22 cellular contexts compared by ENCODE assay signal in genomic region chr6:159306134-159306537, GRCh38.
A peak's percentile ranks its signal among the peaks of the same experiment; 100 is the strongest.
DNase-seq lines count a peak whose midpoint lies in the region; ATAC-seq and TF ChIP-seq lines count a peak whose summit lies in the region.
"Had no signal": no experiment of that assay in that cellular context is flagged by ENCODE, and none has a peak within 500 bp of the region (broad histone marks: within the 10 kb centered on the region; RNA-seq: fewer than 3 reads in every experiment).

No MANE protein-coding gene starts in this region.

- H3K4me1 Mint-ChIP-seq in neural progenitor cell, result peaks cover 6% of the 10 kb centered on the region

- no TSS peak for BruUV-seq in OCI-LY7 (replicated peaks; lab: Mats Ljungman, UMichigan)

- 0 out of 2 replicates have a peak, but pooled peaks have one; percentile 26 for TF ChIP-seq CTCF in OCI-LY7 (conservative IDR thresholded peaks at IDR 0.05; ENCODE audit: low read length)
- TF ChIP-seq CTCF in neural progenitor cell (IDR thresholded peaks at IDR 0.05), result no peak
- TF ChIP-seq CTCF in GM20000 (IDR thresholded peaks at IDR 0.05; ENCODE audit: extremely low read depth, missing control alignments), result no peak
- no peak for TF ChIP-seq CTCF in GM10248 (IDR thresholded peaks at IDR 0.05; ENCODE audit: control extremely low read depth, extremely low read depth, low read depth, missing control alignments)

- intact Hi-C loops in OCI-LY7 (cut with micrococcal nuclease; ENCODE audit: unreplicated experiment), result no loop called here

- POLR2A ChIA-PET in OCI-LY7 (lab: Charles Lee) (no interaction called here), GM10248 (lab: Yijun Ruan, JAX) (no interaction called here)

- H3K27ac Mint-ChIP-seq in neural progenitor cell, result no peak overlapping the region
- H3K27ac Mint-ChIP-seq: CD4-positive, alpha-beta T cell had no signal

- no peaks in the 10 kb centered on the region for H4K20me1 ChIP-seq in OCI-LY7 (ENCODE audit: insufficient read depth, low read length)
- H4K20me1 ChIP-seq in neural progenitor cell (ENCODE audit: low read depth), result no peaks in the 10 kb centered on the region
- H4K20me1 ChIP-seq: BLaER1 had no signal

- no peak overlapping the region for H2AFZ ChIP-seq in OCI-LY7 (ENCODE audit: low read length)
- H2AFZ ChIP-seq in neural progenitor cell (replicated peaks), result peak overlapping the region; percentile 35

- no peak overlapping the region for H3K27ac ChIP-seq in OCI-LY7 (ENCODE audit: low read depth, low read length, poor library complexity, severe bottlenecking)
- H3K27ac ChIP-seq in neural progenitor cell, result no peak overlapping the region
- H3K27ac ChIP-seq: BLaER1, KMS-11 had no signal

- H3K9me2 ChIP-seq in OCI-LY7 (ENCODE audit: insufficient read depth, low read length), result no peaks in the 10 kb centered on the region

- no peak overlapping the region for H3K4me3 ChIP-seq in OCI-LY7 (ENCODE audit: low read depth, low read length, poor library complexity, severe bottlenecking)
- H3K4me3 ChIP-seq in neural progenitor cell, result no peak overlapping the region
- H3K4me3 ChIP-seq: BLaER1 had no signal

- no peak overlapping the region for H3K4me3 Mint-ChIP-seq in neural progenitor cell
- H3K4me3 Mint-ChIP-seq: CD4-positive, alpha-beta T cell had no signal

- no peaks in the 10 kb centered on the region for H3K27me3 Mint-ChIP-seq in neural progenitor cell (ENCODE audit: insufficient read depth, low read depth)

- no peaks in the 10 kb centered on the region for H3K36me3 Mint-ChIP-seq in neural progenitor cell

- no peaks in the 10 kb centered on the region for H3K36me3 ChIP-seq in OCI-LY7 (ENCODE audit: insufficient read depth, low read length)
- H3K36me3 ChIP-seq in neural progenitor cell, result no peaks in the 10 kb centered on the region
- H3K36me3 ChIP-seq: BLaER1 had no signal

- no peak overlapping the region for H3K9ac ChIP-seq in neural progenitor cell
- H3K9ac ChIP-seq: BLaER1, KMS-11 had no signal

- H3K4me2 ChIP-seq in OCI-LY7 (ENCODE audit: low read length) (no peak overlapping the region), neural progenitor cell (no peak overlapping the region)
- H3K4me2 ChIP-seq: BLaER1, KMS-11 had no signal

- no peaks in the 10 kb centered on the region for H3K27me3 ChIP-seq in neural progenitor cell
- H3K27me3 ChIP-seq: BLaER1 had no signal

- no peak for ATAC-seq in GM21529 (IDR thresholded peaks at IDR 0.05; ENCODE audit: unreplicated experiment)
- ATAC-seq: Panc1 had no signal

- no peaks in the 10 kb centered on the region for H3F3A ChIP-seq in neural progenitor cell (ENCODE audit: low read depth)

- H3K4me1 ChIP-seq in OCI-LY7 (ENCODE audit: insufficient read depth, low read length, poor library complexity, severe bottlenecking) (no peaks in the 10 kb centered on the region), neural progenitor cell (no peaks in the 10 kb centered on the region)
- H3K4me1 ChIP-seq: BLaER1 had no signal

- CTCF ChIA-PET in OCI-LY7 (lab: Charles Lee; ENCODE audit: unreplicated experiment), result no interaction called here
- CTCF ChIA-PET in GM10248 (lab: Yijun Ruan, JAX), result no interaction called here

- DNase-seq in ELF-1 (ENCODE audit: low read depth, low spot score), result peak; percentile 9
- peak; percentile 15 for DNase-seq in OCI-LY7 (ENCODE audit: low spot score)
- DNase-seq in fibroblast of peridontal ligament (ENCODE audit: extremely low read depth), result peak; percentile 19
- no peak for DNase-seq in neural progenitor cell (ENCODE audit: low spot score)
- no peak for DNase-seq in GM20000 (ENCODE audit: low spot score)
- DNase-seq in GM10248 (ENCODE audit: extremely low spot score), result no peak
- DNase-seq: CD4-positive, alpha-beta T cell; COR-L47; DMS79; GOT3; HCEC 1CT; IMR-90; NCI-H1092 treated with DMSO at 0.1 percent for 48 hours; NCI-H1436 treated with DMSO at 0.1 percent for 48 hours; NCI-H1930; NCI-H510A treated with DMSO at 0.1 percent for 48 hours; NCI-H748 treated with DMSO at 0.1 percent for 48 hours; SW 1271 had no signal

- no peaks in the 10 kb centered on the region for H3K9me3 ChIP-seq in OCI-LY7 (ENCODE audit: low read length)
- H3K9me3 ChIP-seq in neural progenitor cell (ENCODE audit: low read depth), result no peaks in the 10 kb centered on the region

- H3K79me2 ChIP-seq in OCI-LY7 (ENCODE audit: insufficient read depth, low read depth, low read length) (no peaks in the 10 kb centered on the region), neural progenitor cell (ENCODE audit: low read depth) (no peaks in the 10 kb centered on the region)

- H3K9me3 Mint-ChIP-seq in neural progenitor cell, result no peaks in the 10 kb centered on the region
- H3K9me3 Mint-ChIP-seq: CD4-positive, alpha-beta T cell had no signal

Comparison
In these comparisons a context has a peak if more than half of its experiments do, and no peak if none do; other contexts are left out.
1. DNase-seq: peak in ELF-1 (single experiment), OCI-LY7 (single experiment) and fibroblast of peridontal ligament (single experiment); none in neural progenitor cell (single experiment), GM20000 (single experiment) and GM10248 (single experiment).